12 cellular contexts compared by ENCODE assay signal in the genomic region with DNA sequence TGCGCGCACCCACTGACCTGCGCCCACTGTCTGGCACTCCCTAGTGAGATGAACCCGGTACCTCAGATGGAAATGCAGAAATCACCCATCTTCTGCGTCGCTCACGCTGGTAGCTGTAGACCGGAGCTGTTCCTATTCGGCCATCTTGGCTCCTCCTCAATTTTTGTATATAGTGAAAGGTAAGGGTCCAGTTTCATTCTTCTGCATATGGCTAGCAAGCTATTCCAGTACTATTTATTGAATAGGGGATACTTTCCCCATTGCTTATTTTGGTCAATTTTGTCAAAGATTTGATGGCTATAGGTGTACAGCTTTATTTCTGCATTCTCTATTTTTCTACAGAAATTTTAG. TPM values are rescaled to one million over a fixed set of nuclear protein-coding genes. Genes with fewer than 3 reads are reported as not detected.
DNase-seq lines count a peak whose midpoint lies in the region; ATAC-seq and TF ChIP-seq lines count a peak whose summit lies in the region.
"Not testable (repeated sequence)": the region's sequence is repeated elsewhere in the genome, so short reads cannot be mapped to it uniquely, and the experiment has no call there.
"Had no signal": no experiment of that assay in that cellular context is flagged by ENCODE, and none has a peak within 500 bp of the region (broad histone marks: within the 10 kb centered on the region; RNA-seq: fewer than 3 reads in every experiment).

No MANE protein-coding gene starts in this region.

- H3K9me3 Mint-ChIP-seq in GM23338, result peaks cover 40% of the 10 kb centered on the region
- H3K9me3 Mint-ChIP-seq in activated CD4-positive, alpha-beta memory T cell treated with anti-CD3 and anti-CD28 coated beads for 36 hours; natural killer cell; stimulated activated naive CD8-positive, alpha-beta T cell treated with anti-CD3 and anti-CD28 coated beads, Interleukin-15, Interleukin-2, amounts not matched to agents 100 ng/mL and 50 ng/mL, for 24 hours: not testable (repeated sequence)

- 0 out of 2 replicates have a peak, but pooled peaks cover 12% of the 10 kb centered on the region for H3K36me3 ChIP-seq in GM23338 (ENCODE audit: insufficient read depth)
- not testable (repeated sequence) for H3K36me3 ChIP-seq in breast epithelium, left ventricle myocardium inferior

- H3K9me2 ChIP-seq in GM23338 (ENCODE audit: insufficient read depth), result not testable (repeated sequence)

- not testable (repeated sequence) for H3K27me3 ChIP-seq in GM23338 (ENCODE audit: insufficient read depth); breast epithelium; left ventricle myocardium inferior (ENCODE audit: low read depth)

- H3K4me3 ChIP-seq in GM23338, result peak overlapping the region; percentile 51
- H3K4me3 ChIP-seq in breast epithelium, result peak overlapping the region in 2 of 3 donors; percentile 29 to 54
- peak overlapping the region; percentile 63 for H3K4me3 ChIP-seq in left ventricle myocardium inferior

- TF ChIP-seq POLR2A in breast epithelium (IDR thresholded peaks at IDR 0.05), result not testable (repeated sequence)

- not testable (repeated sequence) for H3K4me1 Mint-ChIP-seq in GM23338; activated CD4-positive, alpha-beta memory T cell treated with anti-CD3 and anti-CD28 coated beads for 36 hours (ENCODE audit: low read depth); natural killer cell; stimulated activated naive CD8-positive, alpha-beta T cell treated with anti-CD3 and anti-CD28 coated beads, Interleukin-15, Interleukin-2, amounts not matched to agents 100 ng/mL and 50 ng/mL, for 24 hours (ENCODE audit: low read depth)

- H3K79me2 ChIP-seq in GM23338 (replicated peaks; ENCODE audit: insufficient read depth), result not testable (repeated sequence)

- H3K4me1 ChIP-seq in GM23338 (ENCODE audit: insufficient read depth); breast epithelium; left ventricle myocardium inferior: not testable (repeated sequence)

- not testable (repeated sequence) for H3K27ac Mint-ChIP-seq in GM23338; activated CD4-positive, alpha-beta memory T cell treated with anti-CD3 and anti-CD28 coated beads for 36 hours; natural killer cell; stimulated activated naive CD8-positive, alpha-beta T cell treated with anti-CD3 and anti-CD28 coated beads, Interleukin-15, Interleukin-2, amounts not matched to agents 100 ng/mL and 50 ng/mL, for 24 hours

- peak overlapping the region; percentile 85; the same call in 1 of the 2 replicates for H2AFZ ChIP-seq in GM23338

- H3F3A ChIP-seq in GM23338 (replicated peaks; ENCODE audit: low read depth), result not testable (repeated sequence)

- H3K9me3 ChIP-seq in breast epithelium, result not testable (repeated sequence)
- peaks cover 11% of the 10 kb centered on the region for H3K9me3 ChIP-seq in left ventricle myocardium inferior (replicated peaks)

- H3K4me3 Mint-ChIP-seq in GM23338 (peak overlapping the region; percentile 44), natural killer cell (peak overlapping the region; percentile 82)
- peak overlapping the region; percentile 59 for H3K4me3 Mint-ChIP-seq in activated CD4-positive, alpha-beta memory T cell treated with anti-CD3 and anti-CD28 coated beads for 36 hours
- H3K4me3 Mint-ChIP-seq in stimulated activated naive CD8-positive, alpha-beta T cell treated with anti-CD3 and anti-CD28 coated beads, Interleukin-15, Interleukin-2, amounts not matched to agents 100 ng/mL and 50 ng/mL, for 24 hours, result peak overlapping the region; percentile 75

- POLR2A ChIA-PET in activated CD4-positive, alpha-beta memory T cell treated with anti-CD3 and anti-CD28 coated beads for 36 hours (lab: Charles Lee), result not testable (repeated sequence)

- H3K27ac ChIP-seq in GM23338 (ENCODE audit: low read depth) (0 out of 2 replicates have a peak overlapping the region, but pooled peaks have one; percentile 66), left ventricle myocardium inferior (replicated peaks) (peak overlapping the region; percentile 42)
- not testable (repeated sequence) for H3K27ac ChIP-seq in breast epithelium

- TF ChIP-seq CTCF in GM23338 (conservative IDR thresholded peaks at IDR 0.05; ENCODE audit: low read depth in 2 of 2); breast epithelium (IDR thresholded peaks at IDR 0.05); left ventricle myocardium inferior (IDR thresholded peaks at IDR 0.05; ENCODE audit: borderline replicate concordance); natural killer cell (IDR thresholded peaks at IDR 0.05): not testable (repeated sequence)

- not testable (repeated sequence) for ATAC-seq in GM23338, natural killer cell

- peak overlapping the region; percentile 50 for H3K4me2 ChIP-seq in GM23338

- intact Hi-C loops in activated CD4-positive, alpha-beta memory T cell treated with anti-CD3 and anti-CD28 coated beads for 36 hours (cut with micrococcal nuclease); breast epithelium (cut with DNase I; ENCODE audit: low total_unique reads); left ventricle myocardium inferior (cut with micrococcal nuclease); natural killer cell (cut with micrococcal nuclease): not testable (repeated sequence)

- not testable (repeated sequence) for H4K20me1 ChIP-seq in GM23338 (replicated peaks; ENCODE audit: insufficient read depth)

- not testable (repeated sequence) for DNase-seq in GM23338 (ENCODE audit: low spot score); activated CD4-positive, alpha-beta memory T cell treated with anti-CD3 and anti-CD28 coated beads for 36 hours; breast epithelium (ENCODE audit: low spot score in 2 of 2); left ventricle myocardium inferior; natural killer cell
- peak; percentile 45 for DNase-seq in NCI-H345 (lab: John Stamatoyannopoulos, UW)

- peaks cover 42% of the 10 kb centered on the region for H3K36me3 Mint-ChIP-seq in GM23338 (ENCODE audit: low read depth)
- H3K36me3 Mint-ChIP-seq in activated CD4-positive, alpha-beta memory T cell treated with anti-CD3 and anti-CD28 coated beads for 36 hours; natural killer cell; stimulated activated naive CD8-positive, alpha-beta T cell treated with anti-CD3 and anti-CD28 coated beads, Interleukin-15, Interleukin-2, amounts not matched to agents 100 ng/mL and 50 ng/mL, for 24 hours (ENCODE audit: low read depth): not testable (repeated sequence)

- H3K27me3 Mint-ChIP-seq in GM23338 (ENCODE audit: insufficient read depth, low read depth, poor library complexity), result peaks cover 11% of the 10 kb centered on the region
- H3K27me3 Mint-ChIP-seq in activated CD4-positive, alpha-beta memory T cell treated with anti-CD3 and anti-CD28 coated beads for 36 hours, result peaks cover 13% of the 10 kb centered on the region
- peaks cover 10 to 28% of the 10 kb centered on the region in 2 donors for H3K27me3 Mint-ChIP-seq in natural killer cell (ENCODE audit: low read depth in 2 of 2)
- H3K27me3 Mint-ChIP-seq in stimulated activated naive CD8-positive, alpha-beta T cell treated with anti-CD3 and anti-CD28 coated beads, Interleukin-15, Interleukin-2, amounts not matched to agents 100 ng/mL and 50 ng/mL, for 24 hours, result peaks cover 19% of the 10 kb centered on the region

- CTCF ChIA-PET in activated CD4-positive, alpha-beta memory T cell treated with anti-CD3 and anti-CD28 coated beads for 36 hours (lab: Charles Lee), result interaction anchor here (1.2 kb wide), 1 partner anchor 29 kb away, joined by 3 read pairs; no protein-coding TSS in a partner anchor

RNA-seq across cellular contexts. Expression of gene PROKR1, which starts 36.5 kb away (rescaled TPM):
- 5.2 and 5.3 TPM in 2 replicates for total RNA-seq in GM23338 (2014; rRNA removed; shearing (Covaris generic))
- polyA plus RNA-seq in GM23338 (2016; fragmentation: Nextera tagmentation; extraction: Ambion mirVana), result 0.61 and 1.1 TPM in 2 replicates
- not detected for total RNA-seq in activated CD4-positive, alpha-beta memory T cell treated with anti-CD3 and anti-CD28 coated beads for 36 hours
- total RNA-seq in breast epithelium (under 1 TPM in 2 of 3 donors, not detected in 1; 0.66 to 0.80 TPM), left ventricle myocardium inferior (not detected), natural killer cell (not detected)
- total RNA-seq: activated T-helper 2 cell treated with anti-CD3 and anti-CD28 coated beads, Interferon-gamma antibody, Interleukin-2, Interleukin-4, amounts not matched to agents 10 μg/mL and 5 μg/mL and 100 μg/mL, durations not matched to agents 14 hours and 24 hours and 36 hours; lung; myocyte; pulmonary artery endothelial cell had no signal
- polyA plus RNA-seq: SK-N-SH had no signal

RNA-seq across cellular contexts. Expression of gene ARHGAP25, which starts 54.7 kb away (rescaled TPM):
- total RNA-seq in GM23338 (2014; rRNA removed; shearing (Covaris generic)), result 1.9 and 2.5 TPM in 2 replicates
- 1.9 and 2.0 TPM in 2 replicates for polyA plus RNA-seq in GM23338 (2016; fragmentation: Nextera tagmentation; extraction: Ambion mirVana)
- 10 to 100 TPM; 79.8 to 87.7 TPM for total RNA-seq in activated CD4-positive, alpha-beta memory T cell treated with anti-CD3 and anti-CD28 coated beads for 36 hours
- total RNA-seq in breast epithelium (10 to 100 TPM in 1 of 3 donors, 1 to 10 TPM in 2; 7.8 to 10.8 (median 9.5) TPM), left ventricle myocardium inferior (5.3 TPM), natural killer cell (100 to 1,000 TPM; 122 to 180 (median 155) TPM)
- total RNA-seq: myocyte had no signal
- polyA plus RNA-seq: SK-N-SH had no signal

Comparison
In these comparisons a context has a peak if more than half of its experiments do, and no peak if none do; other contexts are left out.
1. RNA of gene ARHGAP25, which starts 54.7 kb away (total RNA-seq): 122 to 180 TPM in natural killer cell and 79.8 to 87.7 TPM in activated CD4-positive, alpha-beta memory T cell treated with anti-CD3 and anti-CD28 coated beads for 36 hours; 7.8 to 10.8 TPM in breast epithelium, 5.3 TPM in left ventricle myocardium inferior (single experiment) and 1.9 to 2.5 TPM in GM23338; every median in the first group is over 4 times any median in the second.
2. Peak in every context shown above with its lines, with median percentiles within 50 percentile points of each other: H3K4me3 ChIP-seq and H3K4me3 Mint-ChIP-seq.